14 cellular contexts compared by ENCODE assay signal in genomic region chr1:32831878-32832277, GRCh38. TPM values are rescaled to one million over a fixed set of nuclear protein-coding genes. Genes with fewer than 3 reads are reported as not detected.
DNase-seq lines count a peak whose midpoint lies in the region; ATAC-seq and TF ChIP-seq lines count a peak whose summit lies in the region.
"Had no signal": no experiment of that assay in that cellular context is flagged by ENCODE, and none has a peak within 500 bp of the region (broad histone marks: within the 10 kb centered on the region; RNA-seq: fewer than 3 reads in every experiment).

No MANE protein-coding gene starts in this region.

- H3K36me3 Mint-ChIP-seq in activated naive CD4-positive, alpha-beta T cell treated with anti-CD3 and anti-CD28 coated beads, Interleukin-2, amount 50 U/mL, for 24 hours, result peaks cover 28% of the 10 kb centered on the region
- H3K36me3 Mint-ChIP-seq in activated naive CD4-positive, alpha-beta T cell treated with anti-CD3 and anti-CD28 coated beads for 36 hours (ENCODE audit: low read depth), result peaks cover 39% of the 10 kb centered on the region
- H3K36me3 Mint-ChIP-seq in H9 (ENCODE audit: insufficient read depth in 1 of 3, low read depth in 3 of 3) (peaks cover 14 to 79% (median 77%) of the 10 kb centered on the region in 3 experiments; a peak in 6 of 7 replicates), nephron progenitor cell (ENCODE audit: low read depth) (peaks cover 56% of the 10 kb centered on the region)
- H3K36me3 Mint-ChIP-seq in effector memory CD8-positive, alpha-beta T cell (ENCODE audit: insufficient read depth), result peaks cover 83% of the 10 kb centered on the region
- peaks cover 56% of the 10 kb centered on the region for H3K36me3 Mint-ChIP-seq in activated CD4-positive, alpha-beta memory T cell treated with anti-CD3 and anti-CD28 coated beads for 36 hours

- H3K27ac ChIP-seq in H9 (ENCODE audit: insufficient read length, low read depth, low read length), result no peak overlapping the region
- H3K27ac ChIP-seq: BLaER1 treated with 17β-estradiol and CSF1 and Interleukin-3, amounts not matched to agents 10 nM and 100 nM had no signal

- peak overlapping the region; percentile 66 for H3K27ac Mint-ChIP-seq in activated naive CD4-positive, alpha-beta T cell treated with anti-CD3 and anti-CD28 coated beads, Interleukin-2, amount 50 U/mL, for 24 hours
- no peak overlapping the region for H3K27ac Mint-ChIP-seq in activated naive CD4-positive, alpha-beta T cell treated with anti-CD3 and anti-CD28 coated beads for 36 hours
- H3K27ac Mint-ChIP-seq in H9, result 0 out of 7 replicates have a peak overlapping the region, but pooled peaks of 2 of the 3 experiments have one; percentile 15 to 21
- H3K27ac Mint-ChIP-seq in effector memory CD8-positive, alpha-beta T cell, result peak overlapping the region; percentile 49 to 70
- peak overlapping the region; percentile 26 for H3K27ac Mint-ChIP-seq in nephron progenitor cell
- no peak overlapping the region for H3K27ac Mint-ChIP-seq in activated CD4-positive, alpha-beta memory T cell treated with anti-CD3 and anti-CD28 coated beads for 36 hours
- H3K27ac Mint-ChIP-seq: B cell had no signal

- intact Hi-C loops in activated naive CD4-positive, alpha-beta T cell treated with anti-CD3 and anti-CD28 coated beads for 36 hours (cut with micrococcal nuclease), result no loop called here
- intact Hi-C loops in activated CD4-positive, alpha-beta memory T cell treated with anti-CD3 and anti-CD28 coated beads for 36 hours (cut with micrococcal nuclease), result no loop called here

- TF ChIP-seq CTCF in H9 (conservative IDR thresholded peaks at IDR 0.05) (no peak), nephron progenitor cell (IDR thresholded peaks at IDR 0.05) (no peak)

- H3K4me1 ChIP-seq in H9 (ENCODE audit: insufficient read depth, low read length), result no peaks in the 10 kb centered on the region
- H3K4me1 ChIP-seq: HAP-1 had no signal

- no peak overlapping the region for H2BK12ac ChIP-seq in H9 (ENCODE audit: insufficient read length, low read depth, low read length)

- H3K23ac ChIP-seq in H9 (ENCODE audit: insufficient read length, low read depth, low read length), result no peak overlapping the region

- H2BK120ac ChIP-seq in H9 (ENCODE audit: low read depth, low read length, poor library complexity, severe bottlenecking), result no peak overlapping the region

- no peaks in the 10 kb centered on the region for H3K23me2 ChIP-seq in H9 (ENCODE audit: insufficient read length, low read depth, low read length, poor library complexity, severe bottlenecking)

- H3K79me1 ChIP-seq in H9 (ENCODE audit: insufficient read depth, low read depth, low read length, poor library complexity, severe bottlenecking), result no peaks in the 10 kb centered on the region

- no peaks in the 10 kb centered on the region for H3K9me3 ChIP-seq in H9 (ENCODE audit: control insufficient read depth, low read depth, low read length)
- H3K9me3 ChIP-seq: BLaER1 treated with 17β-estradiol and CSF1 and Interleukin-3, amounts not matched to agents 10 nM and 100 nM; HAP-1 had no signal

- H4K91ac ChIP-seq in H9 (ENCODE audit: insufficient read length, low read depth, low read length), result no peak overlapping the region

- no peak overlapping the region for H3T11ph ChIP-seq in H9 (ENCODE audit: low read length)

- H3K27me3 ChIP-seq in H9 (ENCODE audit: insufficient read depth, low read length), result no peaks in the 10 kb centered on the region
- H3K27me3 ChIP-seq: BLaER1 treated with 17β-estradiol and CSF1 and Interleukin-3, amounts not matched to agents 10 nM and 100 nM had no signal

- no peak overlapping the region for H2AFZ ChIP-seq in H9 (ENCODE audit: low read length)

- POLR2A ChIA-PET in activated CD4-positive, alpha-beta memory T cell treated with anti-CD3 and anti-CD28 coated beads for 36 hours (lab: Charles Lee), result interaction anchor here (0.7 kb wide), 1 partner anchor 9 kb away, joined by 3 read pairs; no protein-coding TSS in a partner anchor

- H3K18ac ChIP-seq in H9 (ENCODE audit: insufficient read length, low read depth, low read length), result no peak overlapping the region

- H3K9me3 Mint-ChIP-seq in activated naive CD4-positive, alpha-beta T cell treated with anti-CD3 and anti-CD28 coated beads, Interleukin-2, amount 50 U/mL, for 24 hours, result no peaks in the 10 kb centered on the region
- H3K9me3 Mint-ChIP-seq in activated naive CD4-positive, alpha-beta T cell treated with anti-CD3 and anti-CD28 coated beads for 36 hours, result no peaks in the 10 kb centered on the region
- H3K9me3 Mint-ChIP-seq in H9 (no peaks in the 10 kb centered on the region), nephron progenitor cell (peaks cover 6% of the 10 kb centered on the region)
- no peaks in the 10 kb centered on the region for H3K9me3 Mint-ChIP-seq in effector memory CD8-positive, alpha-beta T cell
- no peaks in the 10 kb centered on the region for H3K9me3 Mint-ChIP-seq in activated CD4-positive, alpha-beta memory T cell treated with anti-CD3 and anti-CD28 coated beads for 36 hours
- H3K9me3 Mint-ChIP-seq: CD8-positive, alpha-beta memory T cell had no signal

- H4K20me1 ChIP-seq in H9 (ENCODE audit: control insufficient read depth, insufficient read depth, insufficient read length), result no peaks in the 10 kb centered on the region

- H3K9ac ChIP-seq in H9 (ENCODE audit: extremely low read depth, insufficient read length, low read length), result no peak overlapping the region
- H3K9ac ChIP-seq: BLaER1 treated with 17β-estradiol and CSF1 and Interleukin-3, amounts not matched to agents 10 nM and 100 nM had no signal

- no peak overlapping the region for H3K4me3 Mint-ChIP-seq in activated naive CD4-positive, alpha-beta T cell treated with anti-CD3 and anti-CD28 coated beads, Interleukin-2, amount 50 U/mL, for 24 hours
- H3K4me3 Mint-ChIP-seq in activated naive CD4-positive, alpha-beta T cell treated with anti-CD3 and anti-CD28 coated beads for 36 hours, result no peak overlapping the region
- H3K4me3 Mint-ChIP-seq in H9 (no peak overlapping the region), nephron progenitor cell (no peak overlapping the region)
- H3K4me3 Mint-ChIP-seq in effector memory CD8-positive, alpha-beta T cell, result no peak overlapping the region
- no peak overlapping the region for H3K4me3 Mint-ChIP-seq in activated CD4-positive, alpha-beta memory T cell treated with anti-CD3 and anti-CD28 coated beads for 36 hours
- H3K4me3 Mint-ChIP-seq: B cell; CD8-positive, alpha-beta memory T cell had no signal

- no peaks in the 10 kb centered on the region for H3K79me2 ChIP-seq in H9 (ENCODE audit: insufficient read depth, low read length)

- no peak overlapping the region for H2BK20ac ChIP-seq in H9 (ENCODE audit: low read depth, low read length, poor library complexity, severe bottlenecking)

- no peak overlapping the region for H3K14ac ChIP-seq in H9 (ENCODE audit: insufficient read depth, low read length)

- DNase-seq in activated naive CD4-positive, alpha-beta T cell treated with anti-CD3 and anti-CD28 coated beads for 36 hours, result no peak
- DNase-seq in H9 (no peak), nephron progenitor cell (no peak)
- DNase-seq in effector memory CD8-positive, alpha-beta T cell, result no peak
- no peak for DNase-seq in stimulated activated CD4-positive, alpha-beta T cell treated with anti-CD3 and anti-CD28 coated beads, Interleukin-4, amount 100 ng/mL, for 1 hour
- no peak for DNase-seq in activated CD4-positive, alpha-beta memory T cell treated with anti-CD3 and anti-CD28 coated beads for 36 hours
- DNase-seq: CD8-positive, alpha-beta memory T cell; COR-L47; DMS 273 treated with DMSO at 0.1 percent for 48 hours had no signal

- H4K8ac ChIP-seq in H9 (replicated peaks; ENCODE audit: insufficient read length, low read depth, low read length), result no peak overlapping the region

- H2BK5ac ChIP-seq in H9 (ENCODE audit: insufficient read length, low read length), result no peak overlapping the region

- peaks cover 30% of the 10 kb centered on the region for H3K4me1 Mint-ChIP-seq in activated naive CD4-positive, alpha-beta T cell treated with anti-CD3 and anti-CD28 coated beads, Interleukin-2, amount 50 U/mL, for 24 hours
- no peaks in the 10 kb centered on the region for H3K4me1 Mint-ChIP-seq in activated naive CD4-positive, alpha-beta T cell treated with anti-CD3 and anti-CD28 coated beads for 36 hours (ENCODE audit: low read depth)
- no peaks in the 10 kb centered on the region for H3K4me1 Mint-ChIP-seq in H9
- H3K4me1 Mint-ChIP-seq in effector memory CD8-positive, alpha-beta T cell (ENCODE audit: low read depth in 2 of 2), result peaks cover 11 to 19% of the 10 kb centered on the region in 2 donors
- H3K4me1 Mint-ChIP-seq in nephron progenitor cell, result no peaks in the 10 kb centered on the region
- peaks cover 4% of the 10 kb centered on the region for H3K4me1 Mint-ChIP-seq in activated CD4-positive, alpha-beta memory T cell treated with anti-CD3 and anti-CD28 coated beads for 36 hours (ENCODE audit: low read depth)

- H4K5ac ChIP-seq in H9 (ENCODE audit: insufficient read length, low read depth, low read length), result no peak overlapping the region

- H2BK15ac ChIP-seq in H9 (ENCODE audit: low read depth, low read length), result no peak overlapping the region

- no peaks in the 10 kb centered on the region for H3K27me3 Mint-ChIP-seq in activated naive CD4-positive, alpha-beta T cell treated with anti-CD3 and anti-CD28 coated beads, Interleukin-2, amount 50 U/mL, for 24 hours
- no peaks in the 10 kb centered on the region for H3K27me3 Mint-ChIP-seq in activated naive CD4-positive, alpha-beta T cell treated with anti-CD3 and anti-CD28 coated beads for 36 hours (ENCODE audit: low read depth)
- H3K27me3 Mint-ChIP-seq in H9 (ENCODE audit: low read depth) (no peaks in the 10 kb centered on the region), nephron progenitor cell (ENCODE audit: low read depth, poor library complexity) (no peaks in the 10 kb centered on the region)
- H3K27me3 Mint-ChIP-seq in effector memory CD8-positive, alpha-beta T cell, result no peaks in the 10 kb centered on the region
- no peaks in the 10 kb centered on the region for H3K27me3 Mint-ChIP-seq in activated CD4-positive, alpha-beta memory T cell treated with anti-CD3 and anti-CD28 coated beads for 36 hours
- H3K27me3 Mint-ChIP-seq: B cell; CD8-positive, alpha-beta memory T cell had no signal

- ATAC-seq in effector memory CD8-positive, alpha-beta T cell (replicated peaks), result no peak

- no peak overlapping the region for H3K4me2 ChIP-seq in H9 (ENCODE audit: insufficient read depth, insufficient read length, low read length)
- H3K4me2 ChIP-seq: BLaER1 treated with 17β-estradiol and CSF1 and Interleukin-3, amounts not matched to agents 10 nM and 100 nM had no signal

- no CpG with 5 or more reads among the region's 1 CpG for WGBS in H9 (ENCODE audit: extremely low coverage, insufficient read length, low lambda C conversion rate)

- CTCF ChIA-PET in activated naive CD4-positive, alpha-beta T cell treated with anti-CD3 and anti-CD28 coated beads for 36 hours (lab: Charles Lee), result no interaction called here
- CTCF ChIA-PET in activated CD4-positive, alpha-beta memory T cell treated with anti-CD3 and anti-CD28 coated beads for 36 hours (lab: Charles Lee), result interaction anchor here (0.5 kb wide), 1 partner anchor 123 kb away, joined by 3 read pairs; no protein-coding TSS in a partner anchor

- H3K56ac ChIP-seq in H9 (ENCODE audit: insufficient read length, low read depth, low read length), result no peak overlapping the region

- H2AK5ac ChIP-seq in H9 (ENCODE audit: insufficient read length, low read length), result no peak overlapping the region

- no peak overlapping the region for H3K4ac ChIP-seq in H9 (ENCODE audit: low read depth, low read length)

RNA-seq across cellular contexts. Expression of gene S100PBP, which starts 14.4 kb away (rescaled TPM):
- total RNA-seq in activated naive CD4-positive, alpha-beta T cell treated with anti-CD3 and anti-CD28 coated beads for 36 hours, result 10 to 100 TPM; 26.1 to 31.2 TPM
- 50.1 and 51.4 TPM in 2 replicates for total RNA-seq in H9 (2021)
- 10 to 100 TPM; 30.4 to 32.7 TPM for total RNA-seq in activated CD4-positive, alpha-beta memory T cell treated with anti-CD3 and anti-CD28 coated beads for 36 hours

RNA-seq across cellular contexts. Expression of gene YARS1, which starts 14.7 kb away (rescaled TPM):
- total RNA-seq in activated naive CD4-positive, alpha-beta T cell treated with anti-CD3 and anti-CD28 coated beads for 36 hours, result 100 to 1,000 TPM; 293 to 312 TPM
- 185 and 194 TPM in 2 replicates for total RNA-seq in H9 (2021)
- total RNA-seq in activated CD4-positive, alpha-beta memory T cell treated with anti-CD3 and anti-CD28 coated beads for 36 hours, result 100 to 1,000 TPM; 208 to 213 TPM

RNA-seq across cellular contexts. Expression of gene FNDC5, which starts 38.8 kb away (rescaled TPM):
- not detected for total RNA-seq in activated naive CD4-positive, alpha-beta T cell treated with anti-CD3 and anti-CD28 coated beads for 36 hours
- total RNA-seq in H9 (2021), result 4.5 and 5.9 TPM in 2 replicates
- not detected for total RNA-seq in activated CD4-positive, alpha-beta memory T cell treated with anti-CD3 and anti-CD28 coated beads for 36 hours
- total RNA-seq: A172; CD8-positive, alpha-beta memory T cell had no signal

RNA-seq across cellular contexts. Expression of gene HPCA, which starts 54.4 kb away (rescaled TPM):
- not detected for total RNA-seq in activated naive CD4-positive, alpha-beta T cell treated with anti-CD3 and anti-CD28 coated beads for 36 hours
- total RNA-seq in H9 (2021), result 1.1 and 1.2 TPM in 2 replicates
- total RNA-seq in activated CD4-positive, alpha-beta memory T cell treated with anti-CD3 and anti-CD28 coated beads for 36 hours, result under 1 TPM in 1 of 2 experiments, not detected in 1; 0.29 TPM
- total RNA-seq: A172; B cell; CD8-positive, alpha-beta memory T cell had no signal

Comparison
In these comparisons a context has a peak if more than half of its experiments do, and no peak if none do; other contexts are left out.
1. H3K27ac Mint-ChIP-seq: peak in activated naive CD4-positive, alpha-beta T cell treated with anti-CD3 and anti-CD28 coated beads, Interleukin-2, amount 50 U/mL, for 24 hours (single experiment), H9 (2 of 3), effector memory CD8-positive, alpha-beta T cell (2 of 2) and nephron progenitor cell (single experiment); none in activated naive CD4-positive, alpha-beta T cell treated with anti-CD3 and anti-CD28 coated beads for 36 hours (single experiment) and activated CD4-positive, alpha-beta memory T cell treated with anti-CD3 and anti-CD28 coated beads for 36 hours (single experiment).